2 cellular contexts compared by ENCODE assay signal in the genomic region with DNA sequence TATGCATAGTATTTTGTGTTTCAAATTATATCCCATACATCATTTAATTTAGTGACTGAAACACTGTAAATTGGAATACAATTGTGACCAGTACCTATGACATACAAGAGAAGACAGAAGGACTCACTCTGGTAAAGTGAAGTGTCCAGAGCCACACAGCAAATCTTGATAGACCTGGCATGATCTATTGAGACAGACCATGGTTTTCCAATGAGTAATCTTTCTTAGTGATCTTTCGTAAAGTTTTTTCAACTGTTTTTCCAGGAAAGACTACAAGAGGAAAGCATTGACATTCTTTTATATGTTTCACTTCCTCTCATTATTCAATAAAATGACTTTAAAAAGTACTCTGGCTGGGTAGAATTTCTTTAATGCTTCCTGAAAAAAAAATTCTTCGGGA.
TF ChIP-seq lines count a peak whose summit lies in the region.

No MANE protein-coding gene starts in this region.

TF ChIP-seq in liver, 16 proteins besides CTCF, POLR2A, EP300 and RAD21:
- TF ChIP-seq RXRA (IDR thresholded peaks at IDR 0.05) (no peak), EGR1 (IDR thresholded peaks at IDR 0.05; ENCODE audit: low read depth in 2 of 2) (no peak)
- TF ChIP-seq, protein P1, sequence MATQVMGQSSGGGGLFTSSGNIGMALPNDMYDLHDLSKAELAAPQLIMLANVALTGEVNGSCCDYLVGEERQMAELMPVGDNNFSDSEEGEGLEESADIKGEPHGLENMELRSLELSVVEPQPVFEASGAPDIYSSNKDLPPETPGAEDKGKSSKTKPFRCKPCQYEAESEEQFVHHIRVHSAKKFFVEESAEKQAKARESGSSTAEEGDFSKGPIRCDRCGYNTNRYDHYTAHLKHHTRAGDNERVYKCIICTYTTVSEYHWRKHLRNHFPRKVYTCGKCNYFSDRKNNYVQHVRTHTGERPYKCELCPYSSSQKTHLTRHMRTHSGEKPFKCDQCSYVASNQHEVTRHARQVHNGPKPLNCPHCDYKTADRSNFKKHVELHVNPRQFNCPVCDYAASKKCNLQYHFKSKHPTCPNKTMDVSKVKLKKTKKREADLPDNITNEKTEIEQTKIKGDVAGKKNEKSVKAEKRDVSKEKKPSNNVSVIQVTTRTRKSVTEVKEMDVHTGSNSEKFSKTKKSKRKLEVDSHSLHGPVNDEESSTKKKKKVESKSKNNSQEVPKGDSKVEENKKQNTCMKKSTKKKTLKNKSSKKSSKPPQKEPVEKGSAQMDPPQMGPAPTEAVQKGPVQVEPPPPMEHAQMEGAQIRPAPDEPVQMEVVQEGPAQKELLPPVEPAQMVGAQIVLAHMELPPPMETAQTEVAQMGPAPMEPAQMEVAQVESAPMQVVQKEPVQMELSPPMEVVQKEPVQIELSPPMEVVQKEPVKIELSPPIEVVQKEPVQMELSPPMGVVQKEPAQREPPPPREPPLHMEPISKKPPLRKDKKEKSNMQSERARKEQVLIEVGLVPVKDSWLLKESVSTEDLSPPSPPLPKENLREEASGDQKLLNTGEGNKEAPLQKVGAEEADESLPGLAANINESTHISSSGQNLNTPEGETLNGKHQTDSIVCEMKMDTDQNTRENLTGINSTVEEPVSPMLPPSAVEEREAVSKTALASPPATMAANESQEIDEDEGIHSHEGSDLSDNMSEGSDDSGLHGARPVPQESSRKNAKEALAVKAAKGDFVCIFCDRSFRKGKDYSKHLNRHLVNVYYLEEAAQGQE (IDR thresholded peaks at IDR 0.05) = no peak

TF ChIP-seq in HepG2, 621 proteins besides CTCF, POLR2A, EP300 and RAD21:
- no peak for TF ChIP-seq RFX5 (IDR thresholded peaks at IDR 0.05; ENCODE audit: low read depth, low read length)
- no peak for TF ChIP-seq PHF21A (CRISPR knock-in tag; IDR thresholded peaks at IDR 0.05)
- TF ChIP-seq, protein P2, sequence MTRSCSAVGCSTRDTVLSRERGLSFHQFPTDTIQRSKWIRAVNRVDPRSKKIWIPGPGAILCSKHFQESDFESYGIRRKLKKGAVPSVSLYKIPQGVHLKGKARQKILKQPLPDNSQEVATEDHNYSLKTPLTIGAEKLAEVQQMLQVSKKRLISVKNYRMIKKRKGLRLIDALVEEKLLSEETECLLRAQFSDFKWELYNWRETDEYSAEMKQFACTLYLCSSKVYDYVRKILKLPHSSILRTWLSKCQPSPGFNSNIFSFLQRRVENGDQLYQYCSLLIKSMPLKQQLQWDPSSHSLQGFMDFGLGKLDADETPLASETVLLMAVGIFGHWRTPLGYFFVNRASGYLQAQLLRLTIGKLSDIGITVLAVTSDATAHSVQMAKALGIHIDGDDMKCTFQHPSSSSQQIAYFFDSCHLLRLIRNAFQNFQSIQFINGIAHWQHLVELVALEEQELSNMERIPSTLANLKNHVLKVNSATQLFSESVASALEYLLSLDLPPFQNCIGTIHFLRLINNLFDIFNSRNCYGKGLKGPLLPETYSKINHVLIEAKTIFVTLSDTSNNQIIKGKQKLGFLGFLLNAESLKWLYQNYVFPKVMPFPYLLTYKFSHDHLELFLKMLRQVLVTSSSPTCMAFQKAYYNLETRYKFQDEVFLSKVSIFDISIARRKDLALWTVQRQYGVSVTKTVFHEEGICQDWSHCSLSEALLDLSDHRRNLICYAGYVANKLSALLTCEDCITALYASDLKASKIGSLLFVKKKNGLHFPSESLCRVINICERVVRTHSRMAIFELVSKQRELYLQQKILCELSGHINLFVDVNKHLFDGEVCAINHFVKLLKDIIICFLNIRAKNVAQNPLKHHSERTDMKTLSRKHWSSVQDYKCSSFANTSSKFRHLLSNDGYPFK (CRISPR knock-in tag; IDR thresholded peaks at IDR 0.05; ENCODE audit: borderline replicate concordance) = no peak
- TF ChIP-seq, protein P3, sequence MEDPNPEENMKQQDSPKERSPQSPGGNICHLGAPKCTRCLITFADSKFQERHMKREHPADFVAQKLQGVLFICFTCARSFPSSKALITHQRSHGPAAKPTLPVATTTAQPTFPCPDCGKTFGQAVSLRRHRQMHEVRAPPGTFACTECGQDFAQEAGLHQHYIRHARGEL (CRISPR knock-in tag; IDR thresholded peaks at IDR 0.05) = no peak
- TF ChIP-seq, protein P4, sequence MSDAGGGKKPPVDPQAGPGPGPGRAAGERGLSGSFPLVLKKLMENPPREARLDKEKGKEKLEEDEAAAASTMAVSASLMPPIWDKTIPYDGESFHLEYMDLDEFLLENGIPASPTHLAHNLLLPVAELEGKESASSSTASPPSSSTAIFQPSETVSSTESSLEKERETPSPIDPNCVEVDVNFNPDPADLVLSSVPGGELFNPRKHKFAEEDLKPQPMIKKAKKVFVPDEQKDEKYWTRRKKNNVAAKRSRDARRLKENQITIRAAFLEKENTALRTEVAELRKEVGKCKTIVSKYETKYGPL (CRISPR knock-in tag; IDR thresholded peaks at IDR 0.05) = no peak
- TF ChIP-seq ZBTB1 (CRISPR knock-in tag; IDR thresholded peaks at IDR 0.05; ENCODE audit: borderline replicate concordance) = no peak
- TF ChIP-seq CENPT (CRISPR knock-in tag; IDR thresholded peaks at IDR 0.05; ENCODE audit: low read depth) = no peak
